In genomic region chr22:41799486-41800347, GRCh38 we compare ENCODE assay signal across 8 cellular contexts. TPM values are rescaled to one million over a fixed set of nuclear protein-coding genes. Genes with fewer than 3 reads are reported as not detected.
A peak's percentile ranks its signal among the peaks of the same experiment; 100 is the strongest.
DNase-seq lines count a peak whose midpoint lies in the region; ATAC-seq, FAIRE-seq and TF ChIP-seq lines count a peak whose summit lies in the region.

No MANE protein-coding gene starts in this region.

- H3K4me3 ChIP-seq in AG10803 (ENCODE audit: low read length), result peak overlapping the region; percentile 98
- H3K4me3 ChIP-seq in fibroblast of pulmonary artery (replicated peaks; ENCODE audit: low read depth, low read length), result peak overlapping the region; percentile 79

- H3K27ac Mint-ChIP-seq in natural killer cell treated with Interleukin-12 subunit alpha and Interleukin-12 subunit beta and Interleukin-15 and Interleukin-18, amount 100 ng/mL, for 72 hours, result peak overlapping the region; percentile 86 to 92

- ATAC-seq in GM18907 (IDR thresholded peaks at IDR 0.05; ENCODE audit: unreplicated experiment) (peak; percentile 19), HG03342 (IDR thresholded peaks at IDR 0.05; ENCODE audit: unreplicated experiment) (peak; percentile 9)
- ATAC-seq in natural killer cell treated with Interleukin-12 subunit alpha and Interleukin-12 subunit beta and Interleukin-15 and Interleukin-18, amount 100 ng/mL, for 72 hours, result peak; percentile 52

- peak; percentile 30 for DNase-seq in AG10803 (ENCODE audit: low read depth)
- peak; percentile 61 for DNase-seq in activated T-cell treated with anti-CD3 and anti-CD28 coated beads, Interleukin-2, amount 50 U/mL, for 1 hour
- peak; percentile 22 for DNase-seq in fibroblast of pulmonary artery (ENCODE audit: low read depth)
- DNase-seq in natural killer cell treated with Interleukin-12 subunit alpha and Interleukin-12 subunit beta and Interleukin-15 and Interleukin-18, amount 100 ng/mL, for 72 hours (ENCODE audit: low spot score), result no peak
- DNase-seq in COR-L47 (lab: John Stamatoyannopoulos, UW), result no peak
- DNase-seq in H54 (ENCODE audit: insufficient read length, low spot score), result no peak

- H3K27me3 Mint-ChIP-seq in natural killer cell treated with Interleukin-12 subunit alpha and Interleukin-12 subunit beta and Interleukin-15 and Interleukin-18, amount 100 ng/mL, for 72 hours, result no peaks in the 10 kb centered on the region

- H3K9me3 Mint-ChIP-seq in natural killer cell treated with Interleukin-12 subunit alpha and Interleukin-12 subunit beta and Interleukin-15 and Interleukin-18, amount 100 ng/mL, for 72 hours, result no peaks in the 10 kb centered on the region

- TF ChIP-seq CTCF in AG10803 (conservative IDR thresholded peaks at IDR 0.05; ENCODE audit: low read length) (no peak; the same call in 1 of the 2 replicates), fibroblast of pulmonary artery (IDR thresholded peaks at IDR 0.05; ENCODE audit: low read length, missing control alignments) (no peak)

- peaks cover 33 to 35% of the 10 kb centered on the region in 2 donors for H3K4me1 Mint-ChIP-seq in natural killer cell treated with Interleukin-12 subunit alpha and Interleukin-12 subunit beta and Interleukin-15 and Interleukin-18, amount 100 ng/mL, for 72 hours (ENCODE audit: low read depth in 2 of 2)

- peaks cover 4% of the 10 kb centered on the region for H3K36me3 Mint-ChIP-seq in natural killer cell treated with Interleukin-12 subunit alpha and Interleukin-12 subunit beta and Interleukin-15 and Interleukin-18, amount 100 ng/mL, for 72 hours

- no peak for FAIRE-seq in H54 (lab: Jason Lieb, UNC)

- TF ChIP-seq POLR2A in H54 (IDR thresholded peaks at IDR 0.05; ENCODE audit: low read depth, low read length), result no peak

- peak overlapping the region; percentile 84 for H3K4me3 Mint-ChIP-seq in natural killer cell treated with Interleukin-12 subunit alpha and Interleukin-12 subunit beta and Interleukin-15 and Interleukin-18, amount 100 ng/mL, for 72 hours

RNA-seq across cellular contexts. Expression of gene CCDC134, which starts 0.8 kb away (rescaled TPM):
- total RNA-seq in natural killer cell treated with Interleukin-12 subunit alpha and Interleukin-12 subunit beta and Interleukin-15 and Interleukin-18, amount 100 ng/mL, for 72 hours, result 10 to 100 TPM; 25.1 to 26.3 TPM

RNA-seq across cellular contexts. Expression of gene SREBF2, which starts 33.2 kb away (rescaled TPM):
- 100 to 1,000 TPM; 205 to 211 TPM for total RNA-seq in natural killer cell treated with Interleukin-12 subunit alpha and Interleukin-12 subunit beta and Interleukin-15 and Interleukin-18, amount 100 ng/mL, for 72 hours

Comparison
In these comparisons a context has a peak if more than half of its experiments do, and no peak if none do; other contexts are left out.
1. DNase-seq: peak in AG10803 (single experiment), activated T-cell treated with anti-CD3 and anti-CD28 coated beads, Interleukin-2, amount 50 U/mL, for 1 hour (single experiment) and fibroblast of pulmonary artery (single experiment); none in natural killer cell treated with Interleukin-12 subunit alpha and Interleukin-12 subunit beta and Interleukin-15 and Interleukin-18, amount 100 ng/mL, for 72 hours (single experiment), COR-L47 (single experiment) and H54 (single experiment).
2. Peak in every context shown above with its lines, with median percentiles within 50 percentile points of each other: ATAC-seq.